12 cellular contexts compared by ENCODE assay signal in genomic region chr18:11366410-11366809, GRCh38.
DNase-seq lines count a peak whose midpoint lies in the region; ATAC-seq and TF ChIP-seq lines count a peak whose summit lies in the region.
"Had no signal": no experiment of that assay in that cellular context is flagged by ENCODE, and none has a peak within 500 bp of the region (broad histone marks: within the 10 kb centered on the region; RNA-seq: fewer than 3 reads in every experiment).

No MANE protein-coding gene starts in this region.

- POLR2A ChIA-PET in SK-N-SH (lab: Yijun Ruan, JAX), result no interaction called here

- H3K4me1 ChIP-seq in SK-N-SH (ENCODE audit: control insufficient read depth in 1 of 2, insufficient read depth in 2 of 2, low read depth in 1 of 2, low read length in 1 of 2) (no peaks in the 10 kb centered on the region), heart left ventricle (peaks cover 0 to 17% (median 4%) of the 10 kb centered on the region in 12 donors), colonic mucosa (no peaks in the 10 kb centered on the region)
- H3K4me1 ChIP-seq: esophagus squamous epithelium had no signal

- TF ChIP-seq EP300 in SK-N-SH (IDR thresholded peaks at IDR 0.05; ENCODE audit: borderline replicate concordance in 1 of 2, low read depth in 1 of 2, low read length in 1 of 2), result no peak

- TF ChIP-seq RAD21 in SK-N-SH (IDR thresholded peaks at IDR 0.05; ENCODE audit: low read length), result no peak

- H3K27ac ChIP-seq in SK-N-SH (ENCODE audit: low read depth in 2 of 2, low read length in 1 of 2) (peak overlapping the region; percentile 50 to 64; a peak in 3 of 4 replicates), heart left ventricle (peak overlapping the region; percentile 43 to 91 (median 80)), colonic mucosa (no peak overlapping the region)
- H3K27ac ChIP-seq: esophagus squamous epithelium, tibial artery had no signal

- no peaks in the 10 kb centered on the region for H3K27me3 ChIP-seq in SK-N-SH (ENCODE audit: insufficient read depth)
- no peaks in the 10 kb centered on the region for H3K27me3 ChIP-seq in heart left ventricle
- H3K27me3 ChIP-seq in colonic mucosa, result no peaks in the 10 kb centered on the region
- H3K27me3 ChIP-seq: esophagus squamous epithelium, tibial artery had no signal

- WGBS in SK-N-SH (ENCODE audit: low lambda C conversion rate), result 5% methylated on average over 4 of the region's 4 CpGs
- 23 to 29% (median 26%) methylated on average over 4 of the region's 4 CpGs for WGBS in heart left ventricle, 4 donors

- H3K9me3 ChIP-seq in SK-N-SH (no peaks in the 10 kb centered on the region), heart left ventricle (peaks cover 0 to 3% (median 0%) of the 10 kb centered on the region in 12 donors), colonic mucosa (no peaks in the 10 kb centered on the region)
- H3K9me3 ChIP-seq: esophagus squamous epithelium, tibial artery had no signal

- H3K9ac ChIP-seq in SK-N-SH (no peak overlapping the region), colonic mucosa (ENCODE audit: low read depth in 2 of 2, low read length in 2 of 2) (no peak overlapping the region)

- ATAC-seq in heart left ventricle (peak; percentile 95 to 99 (median 98)), GM18867 (IDR thresholded peaks at IDR 0.05; ENCODE audit: unreplicated experiment) (no peak)

- DNase-seq in HFF-Myc (ENCODE audit: extremely low read depth, low read depth) (peak; percentile 35), SK-N-SH (no peak), heart left ventricle (peak in 4 of 5 donors; percentile 28 to 49 (median 41)), stromal cell of bone marrow (ENCODE audit: low read depth) (peak; percentile 80), colonic mucosa (no peak)
- DNase-seq in activated CD4-positive, CD25-positive, alpha-beta regulatory T cell treated with anti-CD3 and anti-CD28 coated beads, Interleukin-2, amount 50 U/mL, for 72 hours, result no peak
- DNase-seq: activated CD8-positive, alpha-beta memory T cell treated with anti-CD3 and anti-CD28 coated beads, Interleukin-2, amount 50 U/mL, for 4 hours; esophagus squamous epithelium; GOT3; posterior cingulate gyrus; tibial artery had no signal

- intact Hi-C loops in heart left ventricle (cut with DNase I), result no loop called here
- intact Hi-C loops in colonic mucosa (cut with DNase I), result no loop called here

- H3K36me3 ChIP-seq in SK-N-SH (replicated peaks in 1 of 2; ENCODE audit: control insufficient read depth in 1 of 2, insufficient read depth in 2 of 2, low read length in 1 of 2), result no peaks in the 10 kb centered on the region
- H3K36me3 ChIP-seq in heart left ventricle, result no peaks in the 10 kb centered on the region
- no peaks in the 10 kb centered on the region for H3K36me3 ChIP-seq in colonic mucosa
- H3K36me3 ChIP-seq: esophagus squamous epithelium, tibial artery had no signal

- peak overlapping the region; percentile 17; the same call in 1 of the 2 replicates for H3K4me2 ChIP-seq in SK-N-SH

- no peaks in the 10 kb centered on the region for H3K9me2 ChIP-seq in SK-N-SH

- H3F3A ChIP-seq in SK-N-SH (replicated peaks; ENCODE audit: insufficient read depth), result no peaks in the 10 kb centered on the region

- no peak overlapping the region for H3K4me3 ChIP-seq in HFF-Myc (replicated peaks; ENCODE audit: low read depth, low read length)
- H3K4me3 ChIP-seq in SK-N-SH (ENCODE audit: low read depth in 2 of 2, low read length in 1 of 2), result no peak overlapping the region
- no peak overlapping the region for H3K4me3 ChIP-seq in heart left ventricle
- no peak overlapping the region for H3K4me3 ChIP-seq in colonic mucosa
- H3K4me3 ChIP-seq: esophagus squamous epithelium, tibial artery had no signal

- H2AFZ ChIP-seq in SK-N-SH (ENCODE audit: low read depth), result peak overlapping the region; percentile 57; the same call in 1 of the 2 replicates

- H3K79me2 ChIP-seq in SK-N-SH (ENCODE audit: insufficient read depth), result no peaks in the 10 kb centered on the region

- no peak for TF ChIP-seq POLR2A in heart left ventricle (IDR thresholded peaks at IDR 0.05)

- TF ChIP-seq CTCF in HFF-Myc (IDR thresholded peaks at IDR 0.05; ENCODE audit: low read depth, low read length, missing control alignments) (no peak), SK-N-SH (IDR thresholded peaks at IDR 0.05) (no peak), heart left ventricle (IDR thresholded peaks at IDR 0.05) (no peak), colonic mucosa (IDR thresholded peaks at IDR 0.05) (no peak)

- CTCF ChIA-PET in SK-N-SH (lab: Yijun Ruan, JAX), result no interaction called here

- H4K20me1 ChIP-seq in SK-N-SH (ENCODE audit: insufficient read depth), result no peaks in the 10 kb centered on the region

TF ChIP-seq in SK-N-SH, 30 proteins besides CTCF, POLR2A, EP300 and RAD21:
- TF ChIP-seq, protein P1, sequence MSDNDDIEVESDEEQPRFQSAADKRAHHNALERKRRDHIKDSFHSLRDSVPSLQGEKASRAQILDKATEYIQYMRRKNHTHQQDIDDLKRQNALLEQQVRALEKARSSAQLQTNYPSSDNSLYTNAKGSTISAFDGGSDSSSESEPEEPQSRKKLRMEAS (IDR thresholded peaks at IDR 0.05; ENCODE audit: low read depth), result peak; percentile 48; the same call in 1 of the 2 replicates
- TF ChIP-seq FOSL2 (IDR thresholded peaks at IDR 0.05; ENCODE audit: borderline replicate concordance, low read depth) (peak; percentile 44; the same call in 1 of the 2 replicates), REST (IDR thresholded peaks at IDR 0.05; ENCODE audit: low read depth, low read length) (no peak), RXRA (IDR thresholded peaks at IDR 0.05; ENCODE audit: borderline replicate concordance, low read depth) (peak; percentile 71; the same call in 1 of the 2 replicates), TEAD4 (IDR thresholded peaks at IDR 0.05; ENCODE audit: borderline replicate concordance, insufficient read depth) (no peak), TCF12 (IDR thresholded peaks at IDR 0.05) (peak; percentile 72), JUND (IDR thresholded peaks at IDR 0.05) (peak; percentile 67)

Comparison
In these comparisons a context has a peak if more than half of its experiments do, and no peak if none do; other contexts are left out.
1. DNase-seq: peak in HFF-Myc (single experiment), heart left ventricle (4 of 5) and stromal cell of bone marrow (single experiment); none in SK-N-SH (single experiment), activated CD4-positive, CD25-positive, alpha-beta regulatory T cell treated with anti-CD3 and anti-CD28 coated beads, Interleukin-2, amount 50 U/mL, for 72 hours (single experiment) and colonic mucosa (single experiment).